10 cellular contexts compared by ENCODE assay signal in genomic region chr9:95024097-95024671, GRCh38.
DNase-seq lines count a peak whose midpoint lies in the region; ATAC-seq, FAIRE-seq and TF ChIP-seq lines count a peak whose summit lies in the region.
"Had no signal": no experiment of that assay in that cellular context is flagged by ENCODE, and none has a peak within 500 bp of the region (broad histone marks: within the 10 kb centered on the region; RNA-seq: fewer than 3 reads in every experiment).

No MANE protein-coding gene starts in this region.

- peaks cover 61% of the 10 kb centered on the region for H3K36me3 Mint-ChIP-seq in HFFc6 (ENCODE audit: low read depth)

- TF ChIP-seq CTCF in HFFc6 (IDR thresholded peaks at IDR 0.05) = 0 out of 2 replicates have a peak, but pooled peaks have one; percentile 2
- no peak for TF ChIP-seq CTCF in right lobe of liver (IDR thresholded peaks at IDR 0.05)
- TF ChIP-seq CTCF in D721Med (IDR thresholded peaks at IDR 0.05; ENCODE audit: insufficient read depth, missing control alignments) = no peak

- TF ChIP-seq POLR2A in right lobe of liver (IDR thresholded peaks at IDR 0.05) = no peak

- H3K27me3 Mint-ChIP-seq in HFFc6 (ENCODE audit: insufficient read depth) = no peaks in the 10 kb centered on the region; the same call in 1 of the 2 replicates
- H3K27me3 Mint-ChIP-seq: IgD-negative memory B cell had no signal

- H3K9me3 ChIP-seq in right lobe of liver = no peaks in the 10 kb centered on the region

- H3K4me3 Mint-ChIP-seq in HFFc6 = peak overlapping the region; percentile 70
- H3K4me3 Mint-ChIP-seq: IgD-negative memory B cell had no signal

- no peaks in the 10 kb centered on the region for H3K27me3 ChIP-seq in right lobe of liver

- DNase-seq in HFFc6 (no peak), dermis blood vessel endothelial cell (peak; percentile 76), right lobe of liver (peak; percentile 59 to 89 (median 87)), substantia nigra (lab: John Stamatoyannopoulos, UW) (peak in 12 of 49 donors; percentile 22 to 59 (median 36)), D721Med (ENCODE audit: insufficient read length, low spot score) (no peak), SHP77 treated with DMSO at 0.1 percent for 48 hours (lab: John Stamatoyannopoulos, UW) (no peak), ecto neural progenitor cell (ENCODE audit: low spot score) (no peak)
- DNase-seq in activated effector memory CD4-positive, alpha-beta T cell treated with Interleukin-2 at 50 U/mL for 16 hours = no peak
- DNase-seq: RPMI8226 had no signal

- H3K4me1 Mint-ChIP-seq in HFFc6 (ENCODE audit: low read depth) = peaks cover 87% of the 10 kb centered on the region
- H3K4me1 Mint-ChIP-seq: IgD-negative memory B cell had no signal

- no peaks in the 10 kb centered on the region for H3K9me3 Mint-ChIP-seq in HFFc6
- H3K9me3 Mint-ChIP-seq: IgD-negative memory B cell had no signal

- no peak overlapping the region for H3K4me3 ChIP-seq in right lobe of liver

- H3K4me1 ChIP-seq in right lobe of liver = peaks cover 0 to 74% (median 38%) of the 10 kb centered on the region in 4 donors

- 26% methylated on average over 12 of the region's 12 CpGs for WGBS in right lobe of liver (ENCODE audit: insufficient coverage, low coverage, low lambda C conversion rate, missing lambda C conversion rate)

- intact Hi-C loops in right lobe of liver (cut with DNase I) = no loop called here

- peak overlapping the region; percentile 77 to 87 (median 77) for H3K27ac ChIP-seq in right lobe of liver
- peak overlapping the region; percentile 78 for H3K27ac ChIP-seq in substantia nigra (ENCODE audit: low read depth, low read length, poor library complexity, severe bottlenecking)

- peak overlapping the region; percentile 87 for H3K27ac Mint-ChIP-seq in HFFc6
- H3K27ac Mint-ChIP-seq: IgD-negative memory B cell had no signal

- peak; percentile 25 to 73 (median 68) for ATAC-seq in right lobe of liver

- no peak for FAIRE-seq in D721Med (lab: Jason Lieb, UNC)

- H3K36me3 ChIP-seq in right lobe of liver = peaks cover 0 to 37% (median 8%) of the 10 kb centered on the region in 4 donors

Comparison
In these comparisons a context has a peak if more than half of its experiments do, and no peak if none do; other contexts are left out.
1. DNase-seq: peak in dermis blood vessel endothelial cell (single experiment) and right lobe of liver (3 of 3); none in HFFc6 (single experiment), D721Med (single experiment), activated effector memory CD4-positive, alpha-beta T cell treated with Interleukin-2 at 50 U/mL for 16 hours (single experiment), SHP77 treated with DMSO at 0.1 percent for 48 hours (single experiment) and ecto neural progenitor cell (single experiment).